In genomic region chr3:186414735-186415419, GRCh38 we compare ENCODE assay signal across 10 cellular contexts. TPM values are rescaled to one million over a fixed set of nuclear protein-coding genes. Genes with fewer than 3 reads are reported as not detected.
DNase-seq lines count a peak whose midpoint lies in the region; ATAC-seq and TF ChIP-seq lines count a peak whose summit lies in the region.
"Had no signal": no experiment of that assay in that cellular context is flagged by ENCODE, and none has a peak within 500 bp of the region (broad histone marks: within the 10 kb centered on the region; RNA-seq: fewer than 3 reads in every experiment).

No MANE protein-coding gene starts in this region.

- no peak overlapping the region for H2AFZ ChIP-seq in ACC112 (ENCODE audit: low read length, unreplicated experiment)

- no peaks in the 10 kb centered on the region for H3K36me3 ChIP-seq in ACC112 (ENCODE audit: insufficient read depth, low read length)
- no peaks in the 10 kb centered on the region for H3K36me3 ChIP-seq in adrenal gland (replicated peaks in 1 of 2)
- H3K36me3 ChIP-seq: ovary had no signal

- no peaks in the 10 kb centered on the region for H3K9me3 ChIP-seq in adrenal gland (replicated peaks in 1 of 3)
- H3K9me3 ChIP-seq: ovary had no signal

- H3K79me2 ChIP-seq in ACC112 (ENCODE audit: control insufficient read depth, insufficient read depth, low read length, unreplicated experiment) = no peaks in the 10 kb centered on the region

- DNase-seq in GOT3 (lab: John Stamatoyannopoulos, UW) = peak; percentile 22
- peak in 5 of 7 donors; percentile 25 to 60 (median 33) for DNase-seq in adrenal gland
- peak; percentile 81 for DNase-seq in kidney tubule cell (ENCODE audit: low spot score)
- no peak for DNase-seq in NCI-H1105 treated with DMSO at 0.1 percent for 48 hours (lab: John Stamatoyannopoulos, UW)
- no peak for DNase-seq in activated naive CD4-positive, alpha-beta T cell (lab: John Stamatoyannopoulos, UW)
- no peak for DNase-seq in GM19238 (ENCODE audit: insufficient read length, low spot score)
- DNase-seq: GDM1 had no signal

- WGBS in adrenal gland, 4 donors = 26 to 36% (median 32%) methylated on average over 4 of the region's 4 CpGs

- TF ChIP-seq CTCF in adrenal gland (IDR thresholded peaks at IDR 0.05) = no peak

- no peak for ATAC-seq in GM19463 (IDR thresholded peaks at IDR 0.05; ENCODE audit: unreplicated experiment)

- no peaks in the 10 kb centered on the region for H3K27me3 ChIP-seq in ACC112 (ENCODE audit: insufficient read depth, low read length)
- peaks cover 3% of the 10 kb centered on the region for H3K27me3 ChIP-seq in adrenal gland
- H3K27me3 ChIP-seq: ovary had no signal

- H3K4me1 ChIP-seq in ACC112 (ENCODE audit: control insufficient read depth, insufficient read depth, low read length, unreplicated experiment) = peaks cover 42% of the 10 kb centered on the region
- peaks cover 22 to 29% of the 10 kb centered on the region in 2 donors for H3K4me1 ChIP-seq in adrenal gland (replicated peaks in 1 of 2)

- no peak for TF ChIP-seq POLR2A in adrenal gland (IDR thresholded peaks at IDR 0.05)

- H3K4me3 ChIP-seq in ACC112 (ENCODE audit: low read depth, low read length) (peak overlapping the region; percentile 56; the same call in 1 of the 2 replicates), adrenal gland (no peak overlapping the region)

- intact Hi-C loops in adrenal gland (cut with DNase I) = no loop called here

- H3K27ac ChIP-seq in ACC112 (ENCODE audit: low read depth, low read length) (peak overlapping the region; percentile 71), adrenal gland (peak overlapping the region in 1 of 5 donors; percentile 89)
- H3K27ac ChIP-seq: ovary had no signal

RNA-seq across cellular contexts. Expression of gene DGKG, which starts 52.8 kb away (rescaled TPM):
- total RNA-seq in adrenal gland = 10 to 100 TPM; 16.0 to 43.7 (median 29.3) TPM
- 10 to 100 TPM in 1 of 3 donors, 1 to 10 TPM in 2; 2.9 to 40.3 (median 4.3) TPM for polyA plus RNA-seq in adrenal gland

Comparison
In these comparisons a context has a peak if more than half of its experiments do, and no peak if none do; other contexts are left out.
1. DNase-seq: peak in GOT3 (single experiment), adrenal gland (5 of 7) and kidney tubule cell (single experiment); none in NCI-H1105 treated with DMSO at 0.1 percent for 48 hours (single experiment), activated naive CD4-positive, alpha-beta T cell (0 of 4) and GM19238 (single experiment).